15 cellular contexts compared by ENCODE assay signal in the genomic region with DNA sequence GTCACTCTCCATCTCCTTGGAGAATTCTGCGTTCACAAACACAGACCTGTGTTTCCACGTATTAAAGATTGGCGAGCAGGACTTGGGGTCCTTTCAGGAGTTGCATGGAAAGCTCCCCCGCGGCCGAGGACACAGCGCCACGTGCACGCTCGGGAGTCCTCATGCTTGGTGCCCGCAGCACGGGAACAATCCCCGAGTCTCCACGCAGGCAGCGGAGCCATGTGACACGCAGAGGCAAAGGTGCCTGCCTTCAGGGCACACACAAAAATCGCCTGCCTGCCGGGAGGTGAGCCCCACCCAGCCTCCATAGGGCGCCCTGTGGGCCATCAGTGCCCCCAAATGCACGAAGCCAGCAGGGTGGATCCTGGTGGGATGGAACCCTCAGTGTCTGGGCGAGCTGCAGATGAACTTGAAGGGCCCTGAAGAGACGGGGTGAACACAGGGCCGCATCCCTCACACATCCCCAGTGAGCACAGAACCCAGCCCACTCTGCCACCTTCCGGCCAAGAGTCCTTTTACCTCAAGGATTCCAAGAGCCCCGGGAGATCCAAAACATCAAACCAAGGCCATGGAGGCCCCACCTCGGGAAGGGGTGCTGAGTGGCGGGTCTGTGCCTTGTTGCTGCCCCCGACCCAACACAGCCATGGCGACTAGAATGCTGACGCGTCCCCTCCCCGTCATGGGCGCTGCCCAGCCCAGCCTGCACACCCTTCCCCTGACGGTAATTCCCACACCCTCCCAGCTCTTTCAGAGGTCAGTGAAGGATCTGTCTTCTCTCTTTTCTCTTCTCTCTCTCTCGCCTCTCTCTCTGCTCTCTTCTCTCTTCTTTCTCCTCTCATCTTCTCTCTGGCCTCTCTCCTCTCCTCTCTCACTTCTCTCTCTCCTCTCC. TPM values are rescaled to one million over a fixed set of nuclear protein-coding genes. Genes with fewer than 3 reads are reported as not detected.
DNase-seq lines count a peak whose midpoint lies in the region; ATAC-seq and TF ChIP-seq lines count a peak whose summit lies in the region.
"Had no signal": no experiment of that assay in that cellular context is flagged by ENCODE, and none has a peak within 500 bp of the region (broad histone marks: within the 10 kb centered on the region; RNA-seq: fewer than 3 reads in every experiment).

No MANE protein-coding gene starts in this region.

- H3K9me3 ChIP-seq in GM23248 (ENCODE audit: low read depth): no peaks in the 10 kb centered on the region
- no peaks in the 10 kb centered on the region for H3K9me3 ChIP-seq in SK-N-SH
- H3K9me3 ChIP-seq in mucosa of descending colon: no peaks in the 10 kb centered on the region
- H3K9me3 ChIP-seq: ovary had no signal

- 49 to 51% methylated on average over 31 to 35 of the region's 35 CpGs for WGBS in GM23248 (ENCODE audit: low coverage in 1 of 2, low lambda C conversion rate in 2 of 2, missing lambda C conversion rate in 2 of 2), 2 experiments
- WGBS in SK-N-SH (ENCODE audit: low lambda C conversion rate): 45% methylated on average over 28 of the region's 35 CpGs

- in situ Hi-C loops in GM23248 (cut with MboI): no loop called here

- H3K4me3 ChIP-seq in GM23248 (no peak overlapping the region), SK-N-SH (ENCODE audit: low read depth in 2 of 2, low read length in 1 of 2) (no peak overlapping the region), mucosa of descending colon (no peak overlapping the region)
- H3K4me3 ChIP-seq: K562, ovary, SK-N-MC had no signal

- POLR2A ChIA-PET in SK-N-SH (lab: Yijun Ruan, JAX): no interaction called here

- H3K36me3 ChIP-seq in GM23248 (ENCODE audit: low read depth): no peaks in the 10 kb centered on the region
- no peaks in the 10 kb centered on the region for H3K36me3 ChIP-seq in SK-N-SH (replicated peaks in 1 of 2; ENCODE audit: control insufficient read depth in 1 of 2, insufficient read depth in 2 of 2, low read length in 1 of 2)
- H3K36me3 ChIP-seq in mucosa of descending colon (ENCODE audit: low read depth): no peaks in the 10 kb centered on the region
- H3K36me3 ChIP-seq: ovary had no signal

- intact Hi-C loops in mucosa of descending colon (cut with DNase I, micrococcal nuclease): no loop called here

- H3K4me2 ChIP-seq in GM23248 (ENCODE audit: unreplicated experiment) (no peak overlapping the region), SK-N-SH (no peak overlapping the region)

- H4K20me1 ChIP-seq in GM23248 (ENCODE audit: insufficient read depth) (no peaks in the 10 kb centered on the region), SK-N-SH (ENCODE audit: insufficient read depth) (no peaks in the 10 kb centered on the region)

- H3K4me3 Mint-ChIP-seq in glutamatergic neuron (ENCODE audit: unreplicated experiment): no peak overlapping the region
- H3K4me3 Mint-ChIP-seq: activated T-cell treated with anti-CD3 and anti-CD28 coated beads, Interleukin-2, amount 50 U/mL, for 4 hours; memory B cell had no signal

- H3K27me3 ChIP-seq in GM23248 (replicated peaks; ENCODE audit: insufficient read depth) (peaks cover 32% of the 10 kb centered on the region), SK-N-SH (ENCODE audit: insufficient read depth) (no peaks in the 10 kb centered on the region)
- H3K27me3 ChIP-seq: ovary had no signal

- no peak overlapping the region for H2AFZ ChIP-seq in GM23248
- no peak overlapping the region for H2AFZ ChIP-seq in SK-N-SH (ENCODE audit: low read depth)

- H3K27me3 Mint-ChIP-seq in glutamatergic neuron (ENCODE audit: unreplicated experiment): peaks cover 22% of the 10 kb centered on the region

- no peak overlapping the region for H3K27ac Mint-ChIP-seq in glutamatergic neuron (ENCODE audit: unreplicated experiment)
- H3K27ac Mint-ChIP-seq: memory B cell had no signal

- ATAC-seq in mucosa of descending colon (peak; percentile 37), GM21515 (IDR thresholded peaks at IDR 0.05; ENCODE audit: unreplicated experiment) (no peak), HG03442 (IDR thresholded peaks at IDR 0.05; ENCODE audit: unreplicated experiment) (no peak)
- ATAC-seq: activated T-cell treated with anti-CD3 and anti-CD28 coated beads, Interleukin-2, amount 50 U/mL, for 4 hours; HCT116; K562 had no signal

- H3K79me2 ChIP-seq in GM23248 (ENCODE audit: insufficient read depth) (no peaks in the 10 kb centered on the region), SK-N-SH (ENCODE audit: insufficient read depth) (no peaks in the 10 kb centered on the region)

- TF ChIP-seq CTCF in C4-2B (conservative IDR thresholded peaks at IDR 0.05) (peak; percentile 55), SK-N-SH (IDR thresholded peaks at IDR 0.05) (0 out of 2 replicates have a peak, but pooled peaks have one; percentile 8), mucosa of descending colon (IDR thresholded peaks at IDR 0.05) (no peak), glutamatergic neuron (IDR thresholded peaks at IDR 0.05; ENCODE audit: partially characterized antibody, unreplicated experiment) (no peak)

- no peaks in the 10 kb centered on the region for H3K36me3 Mint-ChIP-seq in glutamatergic neuron (ENCODE audit: unreplicated experiment)

- peaks cover 9% of the 10 kb centered on the region for H3K9me3 Mint-ChIP-seq in glutamatergic neuron (ENCODE audit: unreplicated experiment)
- H3K9me3 Mint-ChIP-seq: activated T-cell treated with anti-CD3 and anti-CD28 coated beads, Interleukin-2, amount 50 U/mL, for 4 hours had no signal

- peak; percentile 19; the same call in 1 of the 2 replicates for TF ChIP-seq RAD21 in SK-N-SH (IDR thresholded peaks at IDR 0.05; ENCODE audit: low read length)

- H3K4me1 Mint-ChIP-seq in glutamatergic neuron (ENCODE audit: low read depth, unreplicated experiment): peaks cover 8% of the 10 kb centered on the region

- H3K4me1 ChIP-seq in GM23248 (ENCODE audit: insufficient read depth) (no peaks in the 10 kb centered on the region), SK-N-SH (ENCODE audit: control insufficient read depth in 1 of 2, insufficient read depth in 2 of 2, low read depth in 1 of 2, low read length in 1 of 2) (no peaks in the 10 kb centered on the region; a peak in 1 of 4 replicates), mucosa of descending colon (ENCODE audit: low read depth) (no peaks in the 10 kb centered on the region)

- CTCF ChIA-PET in SK-N-SH (lab: Yijun Ruan, JAX): interaction anchor here (1.1 to 1.5 kb wide), 2 partner anchors 10 to 11 kb away, joined by 3 to 5 read pairs; no protein-coding TSS in a partner anchor

- TF ChIP-seq EP300 in SK-N-SH (IDR thresholded peaks at IDR 0.05; ENCODE audit: borderline replicate concordance in 1 of 2, low read depth in 1 of 2, low read length in 1 of 2): no peak

- peak; percentile 51 for DNase-seq in GM23248
- DNase-seq in SK-N-SH: no peak
- DNase-seq in mucosa of descending colon: peak; percentile 10 to 38 (median 21)
- no peak for DNase-seq in glutamatergic neuron
- DNase-seq in activated CD4-positive, CD25-positive, alpha-beta regulatory T cell treated with anti-CD3 and anti-CD28 coated beads, Interleukin-2, amount 50 U/mL, for 72 hours: no peak
- DNase-seq: activated T-cell treated with anti-CD3 and anti-CD28 coated beads, Interleukin-2, amount 50 U/mL, for 4 hours; NCI-H2171 treated with DMSO at 0.1 percent for 48 hours had no signal

- no peaks in the 10 kb centered on the region for H3K9me2 ChIP-seq in GM23248 (ENCODE audit: insufficient read depth)
- no peaks in the 10 kb centered on the region for H3K9me2 ChIP-seq in SK-N-SH

- H3K27ac ChIP-seq in C4-2B (no peak overlapping the region), GM23248 (no peak overlapping the region), SK-N-SH (ENCODE audit: low read depth in 2 of 2, low read length in 1 of 2) (no peak overlapping the region)
- H3K27ac ChIP-seq: ovary, SK-N-MC had no signal

- H3K9ac ChIP-seq in GM23248 (no peak overlapping the region), SK-N-SH (no peak overlapping the region)

- H3F3A ChIP-seq in GM23248 (ENCODE audit: insufficient read depth) (no peaks in the 10 kb centered on the region), SK-N-SH (replicated peaks; ENCODE audit: insufficient read depth) (no peaks in the 10 kb centered on the region)

TF ChIP-seq in SK-N-SH, 30 proteins besides CTCF, POLR2A, EP300 and RAD21:
- TF ChIP-seq SMC3 (IDR thresholded peaks at IDR 0.05; ENCODE audit: low read depth, low read length) (0 out of 2 replicates have a peak, but pooled peaks have one; percentile 3), MEF2A (IDR thresholded peaks at IDR 0.05; ENCODE audit: borderline replicate concordance, low read depth) (no peak)

RNA-seq across cellular contexts. Expression of a gene that starts 55.9 kb away (rescaled TPM):
- total RNA-seq in GM23248 (2014; rRNA removed; shearing (Covaris generic)): 0.22 TPM in 1 of 2 replicates, not detected in the other
- polyA plus RNA-seq in GM23248 (2016; fragmentation: Nextera tagmentation; extraction: Ambion mirVana) (0.20 and 0.33 TPM in 2 replicates), SK-N-SH (2012; rRNA removed) (3.9 and 4.9 TPM in 2 replicates)
- polyA plus RNA-seq in SK-N-SH (2012; cell fraction: cytosol; rRNA removed): 3.8 and 4.1 TPM in 2 replicates
- polyA plus RNA-seq in SK-N-SH (2012; cell fraction: nucleus; rRNA removed): 9.4 and 11.4 TPM in 2 replicates
- total RNA-seq in mucosa of descending colon (1 to 10 TPM in 1 of 3 donors, under 1 TPM in 1, not detected in 1; 0.78 to 1.0 TPM), glutamatergic neuron (ENCODE audit: unreplicated experiment) (5.2 TPM)
- total RNA-seq: K562 had no signal
- polyA plus RNA-seq: K562 had no signal

Comparison
In these comparisons a context has a peak if more than half of its experiments do, and no peak if none do; other contexts are left out.
1. CTCF ChIP-seq: peak in C4-2B (single experiment) and SK-N-SH (single experiment); none in mucosa of descending colon (single experiment) and glutamatergic neuron (single experiment).
2. DNase-seq: peak in GM23248 (single experiment) and mucosa of descending colon (3 of 3); none in SK-N-SH (single experiment), glutamatergic neuron (single experiment) and activated CD4-positive, CD25-positive, alpha-beta regulatory T cell treated with anti-CD3 and anti-CD28 coated beads, Interleukin-2, amount 50 U/mL, for 72 hours (single experiment).